ENCODE assay signal across 2 cellular contexts in the genomic region with DNA sequence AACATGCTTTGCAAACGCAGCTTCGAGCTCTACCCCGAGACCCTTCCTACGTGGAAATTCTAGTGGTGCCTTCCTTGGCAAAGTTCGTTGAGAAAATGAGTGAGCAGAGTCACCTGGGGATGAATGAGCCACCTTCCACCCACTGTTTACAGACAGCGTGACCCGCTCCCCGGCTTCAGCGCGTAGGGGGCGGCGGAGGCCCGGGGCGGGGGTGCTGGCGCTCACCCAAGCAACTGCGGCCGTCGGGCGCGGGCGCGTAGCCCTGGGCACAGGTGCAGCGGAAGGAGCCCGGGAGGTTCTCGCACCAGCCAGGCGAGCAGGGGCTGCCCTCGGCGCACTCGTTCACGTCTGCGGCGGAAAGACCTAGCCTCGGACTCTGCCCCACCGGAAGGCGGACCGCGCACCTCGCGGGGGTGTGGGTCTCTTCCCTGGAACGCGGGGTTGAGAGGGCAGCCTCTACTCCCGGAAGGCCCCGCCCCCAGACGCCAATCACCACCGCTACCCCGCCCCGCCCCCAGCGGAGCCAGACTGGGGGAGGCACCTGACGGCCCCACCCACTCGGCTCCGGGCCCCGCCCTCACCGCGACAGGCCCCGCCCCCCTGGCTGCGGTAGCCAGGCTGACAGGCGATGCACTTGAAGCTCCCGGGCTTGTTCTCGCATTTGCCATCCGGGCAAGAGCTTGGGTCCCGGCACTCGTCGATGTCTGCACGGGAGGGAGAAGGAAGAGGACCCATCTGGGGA.
TF ChIP-seq lines count a peak whose summit lies in the region.

No MANE protein-coding gene starts in this region.

TF ChIP-seq in HEK293T, 16 proteins besides CTCF, POLR2A, EP300 and RAD21:
- TF ChIP-seq L3MBTL2 (conservative IDR thresholded peaks at IDR 0.05) (no peak), LEF1 (IDR thresholded peaks at IDR 0.05; ENCODE audit: borderline replicate concordance) (no peak), FOXA1 (IDR thresholded peaks at IDR 0.05) (no peak), FOXM1 (IDR thresholded peaks at IDR 0.05; ENCODE audit: borderline replicate concordance) (no peak), ARNT (IDR thresholded peaks at IDR 0.05) (no peak), ELF4 (IDR thresholded peaks at IDR 0.05) (no peak), NFRKB (IDR thresholded peaks at IDR 0.05) (no peak)
- TF ChIP-seq, protein P1, sequence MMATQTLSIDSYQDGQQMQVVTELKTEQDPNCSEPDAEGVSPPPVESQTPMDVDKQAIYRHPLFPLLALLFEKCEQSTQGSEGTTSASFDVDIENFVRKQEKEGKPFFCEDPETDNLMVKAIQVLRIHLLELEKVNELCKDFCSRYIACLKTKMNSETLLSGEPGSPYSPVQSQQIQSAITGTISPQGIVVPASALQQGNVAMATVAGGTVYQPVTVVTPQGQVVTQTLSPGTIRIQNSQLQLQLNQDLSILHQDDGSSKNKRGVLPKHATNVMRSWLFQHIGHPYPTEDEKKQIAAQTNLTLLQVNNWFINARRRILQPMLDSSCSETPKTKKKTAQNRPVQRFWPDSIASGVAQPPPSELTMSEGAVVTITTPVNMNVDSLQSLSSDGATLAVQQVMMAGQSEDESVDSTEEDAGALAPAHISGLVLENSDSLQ (IDR thresholded peaks at IDR 0.05): peak; percentile 82

TF ChIP-seq in K562, 482 proteins besides CTCF, POLR2A, EP300 and RAD21 (continues in another document):
- TF ChIP-seq NR3C1 (CRISPR knock-in tag; IDR thresholded peaks at IDR 0.05) (no peak), KLF6 (CRISPR knock-in tag; IDR thresholded peaks at IDR 0.05; ENCODE audit: borderline replicate concordance) (no peak), ZNF197 (CRISPR knock-in tag; IDR thresholded peaks at IDR 0.05; ENCODE audit: low read depth) (no peak), MAFF (IDR thresholded peaks at IDR 0.05; ENCODE audit: low read length) (no peak), GTF2A2 (tag; IDR thresholded peaks at IDR 0.05) (no peak), SRSF7 (optimal IDR thresholded peaks at IDR 0.05; ENCODE audit: low read depth, low read length) (no peak), GABPB1 (CRISPR knock-in tag; IDR thresholded peaks at IDR 0.05) (peak; percentile 36; the same call in 1 of the 2 replicates), ZNF133 (CRISPR knock-in tag; IDR thresholded peaks at IDR 0.05) (no peak), EWSR1 (IDR thresholded peaks at IDR 0.05; ENCODE audit: borderline replicate concordance, low read depth, partially characterized antibody) (no peak), KAT2B (IDR thresholded peaks at IDR 0.05; ENCODE audit: low read depth, low read length) (no peak), TEAD4 (IDR thresholded peaks at IDR 0.05; ENCODE audit: low read length) (peak; percentile 45; the same call in 1 of the 2 replicates), TEAD4 (CRISPR knock-in tag; IDR thresholded peaks at IDR 0.05; ENCODE audit: borderline replicate concordance) (no peak), CBFA2T2 (conservative IDR thresholded peaks at IDR 0.05) (no peak), ZNF140 (CRISPR knock-in tag; IDR thresholded peaks at IDR 0.05) (no peak), NR2C1 (IDR thresholded peaks at IDR 0.05) (no peak), NR2C1 (tag; IDR thresholded peaks at IDR 0.05) (no peak), ZNF431 (CRISPR knock-in tag; IDR thresholded peaks at IDR 0.05) (no peak), FOXK2 (conservative IDR thresholded peaks at IDR 0.05 in 1 of 2, IDR thresholded peaks at IDR 0.05 in 1 of 2; ENCODE audit: low read depth in 2 of 2) (no peak), CGGBP1 (CRISPR knock-in tag; IDR thresholded peaks at IDR 0.05) (no peak), ZNF124 (CRISPR knock-in tag; IDR thresholded peaks at IDR 0.05) (no peak), CHD4 (IDR thresholded peaks at IDR 0.05; ENCODE audit: insufficient read depth, insufficient replicate concordance, low read depth, low read length, poor library complexity, severe bottlenecking) (no peak), CREBBP (IDR thresholded peaks at IDR 0.05; ENCODE audit: low read depth, low read length) (no peak), TFAM (CRISPR knock-in tag; conservative IDR thresholded peaks at IDR 0.05) (no peak), ZNF586 (CRISPR knock-in tag; conservative IDR thresholded peaks at IDR 0.05) (no peak), TEAD1 (CRISPR knock-in tag; IDR thresholded peaks at IDR 0.05) (0 out of 4 replicates have a peak, but pooled peaks of 1 of the 2 experiments have one; percentile 33), HINFP (tag; conservative IDR thresholded peaks at IDR 0.05; ENCODE audit: low read depth) (no peak), ZBTB34 (CRISPR knock-in tag; IDR thresholded peaks at IDR 0.05) (no peak), ZNF707 (CRISPR knock-in tag; conservative IDR thresholded peaks at IDR 0.05) (no peak), CUX1 (CRISPR knock-in tag; IDR thresholded peaks at IDR 0.05) (no peak), ZNF12 (CRISPR knock-in tag; IDR thresholded peaks at IDR 0.05) (no peak), KDM4B (IDR thresholded peaks at IDR 0.05; ENCODE audit: borderline replicate concordance in 2 of 2, low read depth in 1 of 2) (no peak), KDM5B (IDR thresholded peaks at IDR 0.05; ENCODE audit: insufficient replicate concordance, low read depth, low read length) (no peak), NFE2L1 (tag; IDR thresholded peaks at IDR 0.05; ENCODE audit: borderline replicate concordance, low read depth) (no peak), MTA1 (IDR thresholded peaks at IDR 0.05; ENCODE audit: borderline replicate concordance) (no peak), RFX1 (IDR thresholded peaks at IDR 0.05) (no peak), MCM7 (IDR thresholded peaks at IDR 0.05) (no peak), BHLHE40 (IDR thresholded peaks at IDR 0.05; ENCODE audit: low read length) (no peak), ZNF146 (CRISPR knock-in tag; IDR thresholded peaks at IDR 0.05; ENCODE audit: unreplicated experiment) (no peak), E2F1 (CRISPR knock-in tag; IDR thresholded peaks at IDR 0.05) (0 out of 2 replicates have a peak, but pooled peaks have one; percentile 24), NR2F6 (CRISPR knock-in tag; IDR thresholded peaks at IDR 0.05) (no peak), ZNF449 (CRISPR knock-in tag; IDR thresholded peaks at IDR 0.05) (no peak), HEY1 (CRISPR knock-in tag; IDR thresholded peaks at IDR 0.05; ENCODE audit: borderline replicate concordance) (no peak), ZNF311 (CRISPR knock-in tag; IDR thresholded peaks at IDR 0.05) (no peak)
- TF ChIP-seq, protein P2, sequence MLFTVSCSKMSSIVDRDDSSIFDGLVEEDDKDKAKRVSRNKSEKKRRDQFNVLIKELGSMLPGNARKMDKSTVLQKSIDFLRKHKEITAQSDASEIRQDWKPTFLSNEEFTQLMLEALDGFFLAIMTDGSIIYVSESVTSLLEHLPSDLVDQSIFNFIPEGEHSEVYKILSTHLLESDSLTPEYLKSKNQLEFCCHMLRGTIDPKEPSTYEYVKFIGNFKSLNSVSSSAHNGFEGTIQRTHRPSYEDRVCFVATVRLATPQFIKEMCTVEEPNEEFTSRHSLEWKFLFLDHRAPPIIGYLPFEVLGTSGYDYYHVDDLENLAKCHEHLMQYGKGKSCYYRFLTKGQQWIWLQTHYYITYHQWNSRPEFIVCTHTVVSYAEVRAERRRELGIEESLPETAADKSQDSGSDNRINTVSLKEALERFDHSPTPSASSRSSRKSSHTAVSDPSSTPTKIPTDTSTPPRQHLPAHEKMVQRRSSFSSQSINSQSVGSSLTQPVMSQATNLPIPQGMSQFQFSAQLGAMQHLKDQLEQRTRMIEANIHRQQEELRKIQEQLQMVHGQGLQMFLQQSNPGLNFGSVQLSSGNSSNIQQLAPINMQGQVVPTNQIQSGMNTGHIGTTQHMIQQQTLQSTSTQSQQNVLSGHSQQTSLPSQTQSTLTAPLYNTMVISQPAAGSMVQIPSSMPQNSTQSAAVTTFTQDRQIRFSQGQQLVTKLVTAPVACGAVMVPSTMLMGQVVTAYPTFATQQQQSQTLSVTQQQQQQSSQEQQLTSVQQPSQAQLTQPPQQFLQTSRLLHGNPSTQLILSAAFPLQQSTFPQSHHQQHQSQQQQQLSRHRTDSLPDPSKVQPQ (CRISPR knock-in tag; IDR thresholded peaks at IDR 0.05; ENCODE audit: borderline replicate concordance): no peak
- TF ChIP-seq, protein P3, sequence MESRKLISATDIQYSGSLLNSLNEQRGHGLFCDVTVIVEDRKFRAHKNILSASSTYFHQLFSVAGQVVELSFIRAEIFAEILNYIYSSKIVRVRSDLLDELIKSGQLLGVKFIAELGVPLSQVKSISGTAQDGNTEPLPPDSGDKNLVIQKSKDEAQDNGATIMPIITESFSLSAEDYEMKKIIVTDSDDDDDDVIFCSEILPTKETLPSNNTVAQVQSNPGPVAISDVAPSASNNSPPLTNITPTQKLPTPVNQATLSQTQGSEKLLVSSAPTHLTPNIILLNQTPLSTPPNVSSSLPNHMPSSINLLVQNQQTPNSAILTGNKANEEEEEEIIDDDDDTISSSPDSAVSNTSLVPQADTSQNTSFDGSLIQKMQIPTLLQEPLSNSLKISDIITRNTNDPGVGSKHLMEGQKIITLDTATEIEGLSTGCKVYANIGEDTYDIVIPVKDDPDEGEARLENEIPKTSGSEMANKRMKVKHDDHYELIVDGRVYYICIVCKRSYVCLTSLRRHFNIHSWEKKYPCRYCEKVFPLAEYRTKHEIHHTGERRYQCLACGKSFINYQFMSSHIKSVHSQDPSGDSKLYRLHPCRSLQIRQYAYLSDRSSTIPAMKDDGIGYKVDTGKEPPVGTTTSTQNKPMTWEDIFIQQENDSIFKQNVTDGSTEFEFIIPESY (CRISPR knock-in tag; IDR thresholded peaks at IDR 0.05): no peak
